In genomic region chr7:102306916-102307677, GRCh38 we compare ENCODE assay signal across 8 cellular contexts. TPM values are rescaled to one million over a fixed set of nuclear protein-coding genes. Genes with fewer than 3 reads are reported as not detected.
DNase-seq lines count a peak whose midpoint lies in the region; ATAC-seq and TF ChIP-seq lines count a peak whose summit lies in the region.

No MANE protein-coding gene starts in this region.

- peaks cover 81% of the 10 kb centered on the region for H3K36me3 ChIP-seq in OCI-LY7 (ENCODE audit: insufficient read depth, low read length)

- CTCF ChIA-PET in OCI-LY7 (lab: Charles Lee; ENCODE audit: unreplicated experiment), result interaction anchor here (0.5 to 2.1 kb wide), 3 partner anchors 16 to 584 kb away, joined by 3 to 9 read pairs (median 9); no protein-coding TSS in a partner anchor

- no peak overlapping the region for H3K4me3 Mint-ChIP-seq in natural killer cell

- peak; percentile 65 for ATAC-seq in HG03135 (IDR thresholded peaks at IDR 0.05; ENCODE audit: unreplicated experiment)
- ATAC-seq in natural killer cell, result peak; percentile 38 to 59 (median 49)
- ATAC-seq in SK-N-SH treated with all-trans-retinoic acid at 6 μM for 48 hours, result no peak

- peaks cover 0 to 5% of the 10 kb centered on the region in 2 donors for H3K4me1 Mint-ChIP-seq in natural killer cell

- BruUV-seq in OCI-LY7 (replicated peaks; lab: Mats Ljungman, UMichigan), result no TSS peak

- H3K36me3 Mint-ChIP-seq in natural killer cell, result no peaks in the 10 kb centered on the region

- no peaks in the 10 kb centered on the region for H3K9me2 ChIP-seq in OCI-LY7 (ENCODE audit: insufficient read depth, low read length)

- peak; percentile 79 for DNase-seq in DMS53 treated with DMSO at 0.1 percent for 48 hours (lab: John Stamatoyannopoulos, UW; ENCODE audit: unreplicated experiment)
- DNase-seq in OCI-LY7 (ENCODE audit: low spot score), result peak; percentile 98
- DNase-seq in dermis microvascular lymphatic vessel endothelial cell (ENCODE audit: low read depth in 2 of 2), result peak; percentile 36 to 43
- DNase-seq in natural killer cell, result no peak
- no peak for DNase-seq in NCI-H510A (lab: John Stamatoyannopoulos, UW)

- peaks cover 37% of the 10 kb centered on the region; the same call in 1 of the 2 replicates for H3K79me2 ChIP-seq in OCI-LY7 (ENCODE audit: insufficient read depth, low read depth, low read length)

- H3K9me3 Mint-ChIP-seq in natural killer cell, result no peaks in the 10 kb centered on the region

- peak; percentile 58 for TF ChIP-seq POLR2A in GM19193 (IDR thresholded peaks at IDR 0.05; ENCODE audit: extremely low read depth, insufficient read depth, insufficient read length)

- H3K9me3 ChIP-seq in OCI-LY7 (ENCODE audit: low read length), result peaks cover 8% of the 10 kb centered on the region; the same call in 1 of the 2 replicates

- peak overlapping the region; percentile 57 for H3K4me3 ChIP-seq in OCI-LY7 (ENCODE audit: low read depth, low read length, poor library complexity, severe bottlenecking)

- H3K4me2 ChIP-seq in OCI-LY7 (ENCODE audit: low read length), result peak overlapping the region; percentile 84

- H3K27ac ChIP-seq in OCI-LY7 (ENCODE audit: low read depth, low read length, poor library complexity, severe bottlenecking), result peak overlapping the region; percentile 98

- peaks cover 0 to 3% of the 10 kb centered on the region in 2 donors for H3K27me3 Mint-ChIP-seq in natural killer cell (ENCODE audit: low read depth in 2 of 2)

- no peaks in the 10 kb centered on the region for H4K20me1 ChIP-seq in OCI-LY7 (ENCODE audit: insufficient read depth, low read length)

- peaks cover 92% of the 10 kb centered on the region for H3K4me1 ChIP-seq in OCI-LY7 (ENCODE audit: insufficient read depth, low read length, poor library complexity, severe bottlenecking)

- H2AFZ ChIP-seq in OCI-LY7 (ENCODE audit: low read length), result no peak overlapping the region

- TF ChIP-seq CTCF in OCI-LY7 (conservative IDR thresholded peaks at IDR 0.05; ENCODE audit: low read length) (no peak), natural killer cell (IDR thresholded peaks at IDR 0.05) (no peak)

- POLR2A ChIA-PET in OCI-LY7 (lab: Charles Lee), result interaction anchor here (0.6 to 7.7 kb wide), 9 partner anchors 8 to 449 kb away, joined by 3 to 154 read pairs (median 3); partner anchors contain the start of gene SH2B2

- no peak overlapping the region for H3K27ac Mint-ChIP-seq in natural killer cell

- intact Hi-C loops in OCI-LY7 (cut with micrococcal nuclease; ENCODE audit: unreplicated experiment) (loop anchor here (1.0 to 2.0 kb wide), 2 partner anchors 18 to 138 kb away; no protein-coding TSS in a partner anchor), natural killer cell (cut with micrococcal nuclease) (no loop called here)

TF ChIP-seq in SK-N-SH treated with all-trans-retinoic acid at 6 μM for 48 hours, 23 proteins besides CTCF, POLR2A, EP300 and RAD21:
- TF ChIP-seq ZNF70 (CRISPR knock-in tag; IDR thresholded peaks at IDR 0.05), result no peak
- no peak for TF ChIP-seq ISL1 (CRISPR knock-in tag; IDR thresholded peaks at IDR 0.05)
- TF ChIP-seq, protein P1, sequence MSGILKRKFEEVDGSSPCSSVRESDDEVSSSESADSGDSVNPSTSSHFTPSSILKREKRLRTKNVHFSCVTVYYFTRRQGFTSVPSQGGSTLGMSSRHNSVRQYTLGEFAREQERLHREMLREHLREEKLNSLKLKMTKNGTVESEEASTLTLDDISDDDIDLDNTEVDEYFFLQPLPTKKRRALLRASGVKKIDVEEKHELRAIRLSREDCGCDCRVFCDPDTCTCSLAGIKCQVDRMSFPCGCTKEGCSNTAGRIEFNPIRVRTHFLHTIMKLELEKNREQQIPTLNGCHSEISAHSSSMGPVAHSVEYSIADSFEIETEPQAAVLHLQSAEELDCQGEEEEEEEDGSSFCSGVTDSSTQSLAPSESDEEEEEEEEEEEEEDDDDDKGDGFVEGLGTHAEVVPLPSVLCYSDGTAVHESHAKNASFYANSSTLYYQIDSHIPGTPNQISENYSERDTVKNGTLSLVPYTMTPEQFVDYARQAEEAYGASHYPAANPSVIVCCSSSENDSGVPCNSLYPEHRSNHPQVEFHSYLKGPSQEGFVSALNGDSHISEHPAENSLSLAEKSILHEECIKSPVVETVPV (CRISPR knock-in tag; IDR thresholded peaks at IDR 0.05), result no peak
- TF ChIP-seq ESRRG (CRISPR knock-in tag; IDR thresholded peaks at IDR 0.05), result no peak
- TF ChIP-seq CSDC2 (CRISPR knock-in tag; IDR thresholded peaks at IDR 0.05), result no peak
- no peak for TF ChIP-seq ARNTL (CRISPR knock-in tag; IDR thresholded peaks at IDR 0.05; ENCODE audit: borderline replicate concordance, low read depth)
- no peak for TF ChIP-seq RARB (CRISPR knock-in tag; IDR thresholded peaks at IDR 0.05)
- TF ChIP-seq ZFP3 (CRISPR knock-in tag; IDR thresholded peaks at IDR 0.05), result no peak
- TF ChIP-seq OSR1 (CRISPR knock-in tag; IDR thresholded peaks at IDR 0.05), result no peak
- TF ChIP-seq BACH2 (CRISPR knock-in tag; IDR thresholded peaks at IDR 0.05; ENCODE audit: borderline replicate concordance), result no peak

RNA-seq across cellular contexts. Expression of gene SH2B2, which starts 20.4 kb away (rescaled TPM):
- 27.3 and 42.0 TPM in 2 replicates for total RNA-seq in OCI-LY7 (2014; rRNA removed; shearing (Covaris generic))
- total RNA-seq in OCI-LY7 (2022) (109 and 131 TPM in 2 replicates), dermis microvascular lymphatic vessel endothelial cell (0.51 and 0.76 TPM in 2 replicates), natural killer cell (1 to 10 TPM; 1.6 to 2.9 (median 2.0) TPM)

RNA-seq across cellular contexts. Expression of gene SPDYE6, which starts 49.1 kb away (rescaled TPM):
- total RNA-seq in OCI-LY7 (2014; rRNA removed; shearing (Covaris generic)), result not detected in 2 replicates
- total RNA-seq in OCI-LY7 (2022) (not detected in 2 replicates), dermis microvascular lymphatic vessel endothelial cell (not detected in 2 replicates), natural killer cell (not detected)

Comparison
In these comparisons a context has a peak if more than half of its experiments do, and no peak if none do; other contexts are left out.
1. DNase-seq: peak in DMS53 treated with DMSO at 0.1 percent for 48 hours (single experiment), OCI-LY7 (single experiment) and dermis microvascular lymphatic vessel endothelial cell (2 of 2); none in natural killer cell (single experiment) and NCI-H510A (single experiment).
2. RNA of gene SH2B2, which starts 20.4 kb away (total RNA-seq): 27.3 to 131 TPM in OCI-LY7; 1.6 to 2.9 TPM in natural killer cell and 0.51 to 0.76 TPM in dermis microvascular lymphatic vessel endothelial cell; every median in the first group is over 4 times any median in the second.